In the genomic region with DNA sequence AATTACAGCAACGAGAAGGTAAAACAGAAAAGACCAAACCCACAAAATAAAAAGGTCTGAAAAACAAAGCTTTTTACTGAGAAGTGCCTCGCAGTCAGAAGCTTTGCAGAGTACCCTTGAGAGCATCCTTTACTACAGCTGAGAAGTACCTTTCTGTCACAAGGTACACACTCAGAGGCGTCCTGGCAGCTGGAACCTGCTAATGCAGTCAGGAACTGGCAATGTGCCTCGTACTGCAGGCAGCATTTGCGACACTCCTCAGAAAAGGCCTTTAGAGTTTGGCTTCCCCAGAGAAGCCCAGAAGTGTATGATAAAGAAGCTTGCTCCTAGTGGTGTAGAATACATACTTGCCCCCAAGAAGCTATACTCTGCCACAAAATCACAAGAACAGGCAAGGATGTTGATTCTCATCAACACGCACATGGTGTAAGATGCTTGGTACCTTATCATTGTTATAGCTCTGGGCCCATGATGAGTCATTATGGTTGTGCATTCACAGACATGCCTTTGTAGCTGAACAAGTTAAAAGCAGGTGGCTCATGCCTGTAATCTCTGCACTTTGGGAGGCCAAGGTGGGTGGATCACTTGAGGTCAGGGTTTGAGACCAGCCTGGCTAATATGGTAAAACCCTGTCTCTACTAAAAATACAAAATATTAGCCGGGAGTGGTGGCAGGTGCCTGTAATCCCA, we compare ENCODE assay signal across 9 cellular contexts. TPM values are rescaled to one million over a fixed set of nuclear protein-coding genes. Genes with fewer than 3 reads are reported as not detected.
DNase-seq lines count a peak whose midpoint lies in the region; FAIRE-seq and TF ChIP-seq lines count a peak whose summit lies in the region.
"Had no signal": no experiment of that assay in that cellular context is flagged by ENCODE, and none has a peak within 500 bp of the region (broad histone marks: within the 10 kb centered on the region; RNA-seq: fewer than 3 reads in every experiment).

No MANE protein-coding gene starts in this region.

- H3K79me2 ChIP-seq in OCI-LY7 (ENCODE audit: insufficient read depth, low read depth, low read length), result peaks cover 38% of the 10 kb centered on the region

- H3K9me3 ChIP-seq in suprapubic skin, result no peaks in the 10 kb centered on the region
- H3K9me3 ChIP-seq in OCI-LY7 (ENCODE audit: low read length), result peaks cover under 1% of the 10 kb centered on the region; the same call in 1 of the 2 replicates

- TF ChIP-seq EP300 in suprapubic skin (IDR thresholded peaks at IDR 0.05), result no peak

- POLR2A ChIA-PET in OCI-LY7 (lab: Charles Lee), result interaction anchor here (0.6 to 2.5 kb wide), 3 partner anchors 8 to 105 kb away, joined by 3 to 13 read pairs (median 3); no protein-coding TSS in a partner anchor

- H3K4me2 ChIP-seq in OCI-LY7 (ENCODE audit: low read length), result no peak overlapping the region

- no peaks in the 10 kb centered on the region for H3K36me3 ChIP-seq in suprapubic skin
- H3K36me3 ChIP-seq in OCI-LY7 (ENCODE audit: insufficient read depth, low read length), result peaks cover 29% of the 10 kb centered on the region

- intact Hi-C loops in OCI-LY7 (cut with micrococcal nuclease; ENCODE audit: unreplicated experiment), result loop anchor here (2.0 kb wide), 1 partner anchor 57 kb away; no protein-coding TSS in a partner anchor

- CTCF ChIA-PET in OCI-LY7 (lab: Charles Lee; ENCODE audit: unreplicated experiment), result no interaction called here

- H3K4me1 ChIP-seq in suprapubic skin (peaks cover 29% of the 10 kb centered on the region), OCI-LY7 (ENCODE audit: insufficient read depth, low read length, poor library complexity, severe bottlenecking) (peaks cover 26% of the 10 kb centered on the region)

- FAIRE-seq in D721Med (lab: Jason Lieb, UNC), result no peak

- no peak overlapping the region for H2AFZ ChIP-seq in OCI-LY7 (ENCODE audit: low read length)

- 69% methylated on average over 7 of the region's 7 CpGs for WGBS in suprapubic skin

- TF ChIP-seq CTCF in retinal pigment epithelial cell (conservative IDR thresholded peaks at IDR 0.05; ENCODE audit: low read depth, low read length) (no peak), D721Med (IDR thresholded peaks at IDR 0.05; ENCODE audit: insufficient read depth, missing control alignments) (no peak), suprapubic skin (IDR thresholded peaks at IDR 0.05) (no peak), OCI-LY7 (conservative IDR thresholded peaks at IDR 0.05; ENCODE audit: low read length) (no peak)

- no peak overlapping the region for H3K27ac ChIP-seq in suprapubic skin
- no peak overlapping the region for H3K27ac ChIP-seq in OCI-LY7 (ENCODE audit: low read depth, low read length, poor library complexity, severe bottlenecking)

- BruUV-seq in OCI-LY7 (replicated peaks; lab: Mats Ljungman, UMichigan), result no TSS peak

- H4K20me1 ChIP-seq in OCI-LY7 (ENCODE audit: insufficient read depth, low read length), result peaks cover 17% of the 10 kb centered on the region

- H3K4me3 ChIP-seq in retinal pigment epithelial cell (ENCODE audit: low read length) (no peak overlapping the region), suprapubic skin (no peak overlapping the region), OCI-LY7 (ENCODE audit: low read depth, low read length, poor library complexity, severe bottlenecking) (no peak overlapping the region)

- no peaks in the 10 kb centered on the region for H3K9me2 ChIP-seq in OCI-LY7 (ENCODE audit: insufficient read depth, low read length)

- TF ChIP-seq POLR2A in suprapubic skin (IDR thresholded peaks at IDR 0.05), result no peak

- no peaks in the 10 kb centered on the region for H3K27me3 ChIP-seq in suprapubic skin

- peak; percentile 1 for DNase-seq in NCI-H1105 treated with DMSO at 0.1 percent for 48 hours (lab: John Stamatoyannopoulos, UW)
- DNase-seq in NCI-H1105 (lab: John Stamatoyannopoulos, UW), result no peak
- DNase-seq in NCI-H510A treated with DMSO at 0.1 percent for 48 hours (lab: John Stamatoyannopoulos, UW), result peak; percentile 63
- DNase-seq in dermis blood vessel endothelial cell, result peak; percentile 50
- DNase-seq in retinal pigment epithelial cell (ENCODE audit: low read depth), result peak; percentile 63
- DNase-seq in D721Med (ENCODE audit: insufficient read length, low spot score), result no peak
- DNase-seq in suprapubic skin (ENCODE audit: low spot score in 2 of 2), result no peak
- no peak for DNase-seq in OCI-LY7 (ENCODE audit: low spot score)
- DNase-seq: NCI-H1694 had no signal

RNA-seq across cellular contexts. Expression of a gene that starts 2.0 kb away (rescaled TPM):
- 40.0 and 42.0 TPM in 2 replicates for total RNA-seq in dermis blood vessel endothelial cell
- total RNA-seq in suprapubic skin, result 10 to 100 TPM; 14.4 to 37.2 (median 28.5) TPM
- total RNA-seq in OCI-LY7 (2014; rRNA removed; shearing (Covaris generic)), result 61.0 and 82.0 TPM in 2 replicates
- total RNA-seq in OCI-LY7 (2022), result 92.9 and 108 TPM in 2 replicates

RNA-seq across cellular contexts. Expression of a gene that starts 39.4 kb away (rescaled TPM):
- total RNA-seq in dermis blood vessel endothelial cell, result not detected in 2 replicates
- total RNA-seq in suprapubic skin, result not detected
- total RNA-seq in OCI-LY7 (2014; rRNA removed; shearing (Covaris generic)), result not detected in 2 replicates
- not detected in 2 replicates for total RNA-seq in OCI-LY7 (2022)

RNA-seq across cellular contexts. Expression of a gene that starts 54.8 kb away (rescaled TPM):
- total RNA-seq in dermis blood vessel endothelial cell (23.5 and 33.4 TPM in 2 replicates), suprapubic skin (100 to 1,000 TPM in 1 of 4 donors, 10 to 100 TPM in 3; 53.5 to 100 (median 69.7) TPM), OCI-LY7 (2022) (135 and 143 TPM in 2 replicates)
- 64.8 and 68.3 TPM in 2 replicates for total RNA-seq in OCI-LY7 (2014; rRNA removed; shearing (Covaris generic))

Comparison
In these comparisons a context has a peak if more than half of its experiments do, and no peak if none do; other contexts are left out.
1. DNase-seq: peak in NCI-H1105 treated with DMSO at 0.1 percent for 48 hours (single experiment), NCI-H510A treated with DMSO at 0.1 percent for 48 hours (single experiment), dermis blood vessel endothelial cell (single experiment) and retinal pigment epithelial cell (single experiment); none in NCI-H1105 (single experiment), D721Med (single experiment), suprapubic skin (0 of 2) and OCI-LY7 (single experiment).